28 cellular contexts compared by ENCODE assay signal in the genomic region with DNA sequence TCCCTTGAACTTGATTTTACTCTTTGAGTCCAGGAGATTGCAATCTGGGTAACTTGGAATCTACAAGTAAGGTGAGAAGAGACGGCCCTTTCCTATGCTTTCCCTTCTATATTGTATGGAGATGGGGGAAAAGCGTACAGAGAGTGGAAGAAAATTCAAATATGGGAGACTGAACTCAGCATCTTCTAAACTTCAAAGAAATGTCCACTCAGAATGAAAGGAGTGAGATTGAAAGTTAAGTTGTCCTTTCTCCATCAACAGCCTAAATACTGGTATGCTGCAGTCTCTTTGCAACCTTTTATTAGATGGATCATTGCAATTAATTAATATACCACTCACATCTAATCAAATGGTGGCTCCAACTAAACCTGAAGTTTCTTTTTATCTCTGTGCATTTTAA.
"Had no signal": no experiment of that assay in that cellular context is flagged by ENCODE, and none has a peak within 500 bp of the region (broad histone marks: within the 10 kb centered on the region; RNA-seq: fewer than 3 reads in every experiment).

No MANE protein-coding gene starts in this region.

- H3K9me3 ChIP-seq: neutrophil, pancreas, psoas muscle, right lobe of liver, sigmoid colon, stomach, thoracic aorta, thyroid gland, tibial nerve, vagina had no signal

- H3K27ac ChIP-seq: neutrophil, pancreas, psoas muscle, right lobe of liver, sigmoid colon, stomach, thoracic aorta, thyroid gland, tibial nerve, vagina had no signal

- H3K4me3 Mint-ChIP-seq: naive thymus-derived CD4-positive, alpha-beta T cell; natural killer cell treated with Interleukin-12 subunit alpha and Interleukin-12 subunit beta and Interleukin-15 and Interleukin-18, amount 100 ng/mL, for 72 hours; nephron progenitor cell; neural crest cell; stimulated activated effector memory CD8-positive, alpha-beta T cell treated with anti-CD3 and anti-CD28 coated beads, Interleukin-12 subunit alpha, Interleukin-12 subunit beta, amount 100 ng/mL, for 72 hours; stimulated activated naive B cell treated with anti-CD40 and anti-IgM and Interleukin-4, amounts not matched to agents 10 μg/mL and 1 μg/mL and 100 μg/mL, for 72 hours; stimulated activated naive CD8-positive, alpha-beta T cell treated with anti-CD3 and anti-CD28 coated beads, Interleukin-15, Interleukin-2, amounts not matched to agents 100 ng/mL and 50 ng/mL, for 24 hours; type B pancreatic cell had no signal

- H3K27me3 ChIP-seq: pancreas, right lobe of liver, thyroid gland, vagina had no signal

- H3K4me1 Mint-ChIP-seq: stimulated activated effector memory CD8-positive, alpha-beta T cell treated with anti-CD3 and anti-CD28 coated beads, Interleukin-12 subunit alpha, Interleukin-12 subunit beta, amount 100 ng/mL, for 72 hours; stimulated activated naive B cell treated with anti-CD40 and anti-IgM and Interleukin-4, amounts not matched to agents 10 μg/mL and 1 μg/mL and 100 μg/mL, for 72 hours had no signal

- DNase-seq: naive thymus-derived CD4-positive, alpha-beta T cell; nephron progenitor cell; nucleus accumbens; pancreas; posterior cingulate gyrus; psoas muscle; right cardiac atrium; right lobe of liver; sigmoid colon; small intestine; stimulated activated CD4-positive, alpha-beta T cell treated with anti-CD3 and anti-CD28 coated beads, Interleukin-15, amount 100 ng/mL, for 24 hours; stimulated activated CD4-positive, alpha-beta T cell treated with anti-CD3 and anti-CD28 coated beads, Interleukin-2, amount 100 ng/mL, for 24 hours; stimulated activated CD4-positive, alpha-beta T cell treated with anti-CD3 and anti-CD28 coated beads, Interleukin-4, amount 100 ng/mL, for 1 hour; stimulated activated naive B cell treated with anti-CD40 and anti-IgM and Interleukin-4, amounts not matched to agents 10 μg/mL and 1 μg/mL and 100 μg/mL, for 72 hours; stimulated activated naive CD4-positive, alpha-beta T cell treated with Interleukin-2 at 50 U/mL for 16 hours; stomach; thyroid gland had no signal

- ATAC-seq: naive thymus-derived CD4-positive, alpha-beta T cell; natural killer cell treated with Interleukin-12 subunit alpha and Interleukin-12 subunit beta and Interleukin-15 and Interleukin-18, amount 100 ng/mL, for 72 hours; pancreas; psoas muscle; right cardiac atrium; right lobe of liver; stimulated activated effector memory CD8-positive, alpha-beta T cell treated with anti-CD3 and anti-CD28 coated beads, Interleukin-12 subunit alpha, Interleukin-12 subunit beta, amount 100 ng/mL, for 72 hours; stimulated activated naive B cell treated with anti-CD40 and anti-IgM and Interleukin-4, amounts not matched to agents 10 μg/mL and 1 μg/mL and 100 μg/mL, for 72 hours had no signal

- H3K27ac Mint-ChIP-seq: naive thymus-derived CD4-positive, alpha-beta T cell; natural killer cell treated with Interleukin-12 subunit alpha and Interleukin-12 subunit beta and Interleukin-15 and Interleukin-18, amount 100 ng/mL, for 72 hours; nephron progenitor cell; progenitor cell of endocrine pancreas; stimulated activated effector memory CD8-positive, alpha-beta T cell treated with anti-CD3 and anti-CD28 coated beads, Interleukin-12 subunit alpha, Interleukin-12 subunit beta, amount 100 ng/mL, for 72 hours; stimulated activated naive B cell treated with anti-CD40 and anti-IgM and Interleukin-4, amounts not matched to agents 10 μg/mL and 1 μg/mL and 100 μg/mL, for 72 hours; stimulated activated naive CD8-positive, alpha-beta T cell treated with anti-CD3 and anti-CD28 coated beads, Interleukin-15, Interleukin-2, amounts not matched to agents 100 ng/mL and 50 ng/mL, for 24 hours; type B pancreatic cell had no signal

- H3K36me3 Mint-ChIP-seq: natural killer cell treated with Interleukin-12 subunit alpha and Interleukin-12 subunit beta and Interleukin-15 and Interleukin-18, amount 100 ng/mL, for 72 hours; stimulated activated effector memory CD8-positive, alpha-beta T cell treated with anti-CD3 and anti-CD28 coated beads, Interleukin-12 subunit alpha, Interleukin-12 subunit beta, amount 100 ng/mL, for 72 hours; stimulated activated naive B cell treated with anti-CD40 and anti-IgM and Interleukin-4, amounts not matched to agents 10 μg/mL and 1 μg/mL and 100 μg/mL, for 72 hours; type B pancreatic cell had no signal

- H3K9me3 Mint-ChIP-seq: natural killer cell treated with Interleukin-12 subunit alpha and Interleukin-12 subunit beta and Interleukin-15 and Interleukin-18, amount 100 ng/mL, for 72 hours; nephron progenitor cell; neural crest cell; stimulated activated effector memory CD8-positive, alpha-beta T cell treated with anti-CD3 and anti-CD28 coated beads, Interleukin-12 subunit alpha, Interleukin-12 subunit beta, amount 100 ng/mL, for 72 hours; stimulated activated naive B cell treated with anti-CD40 and anti-IgM and Interleukin-4, amounts not matched to agents 10 μg/mL and 1 μg/mL and 100 μg/mL, for 72 hours; stimulated activated naive CD8-positive, alpha-beta T cell treated with anti-CD3 and anti-CD28 coated beads, Interleukin-15, Interleukin-2, amounts not matched to agents 100 ng/mL and 50 ng/mL, for 24 hours; type B pancreatic cell had no signal

- H3K36me3 ChIP-seq: neutrophil, pancreas, right lobe of liver, sigmoid colon, stomach, thoracic aorta, thyroid gland, tibial nerve, vagina had no signal

- H3K4me1 ChIP-seq: pancreas, psoas muscle, right lobe of liver, sigmoid colon, stomach, thyroid gland, tibial nerve, vagina had no signal

- FAIRE-seq: pancreas, small intestine, urothelium cell line had no signal

- H3K4me3 ChIP-seq: pancreas, psoas muscle, right lobe of liver, sigmoid colon, stomach, thoracic aorta, thyroid gland, tibial nerve, vagina had no signal
